In genomic region chr12:47835831-47836155, GRCh38 we compare ENCODE assay signal across 14 cellular contexts. TPM values are rescaled to one million over a fixed set of nuclear protein-coding genes. Genes with fewer than 3 reads are reported as not detected.
DNase-seq lines count a peak whose midpoint lies in the region; ATAC-seq and TF ChIP-seq lines count a peak whose summit lies in the region.
"Had no signal": no experiment of that assay in that cellular context is flagged by ENCODE, and none has a peak within 500 bp of the region (broad histone marks: within the 10 kb centered on the region; RNA-seq: fewer than 3 reads in every experiment).

No MANE protein-coding gene starts in this region.

- peaks cover 9% of the 10 kb centered on the region for H3K4me1 ChIP-seq in RWPE2 (ENCODE audit: insufficient read depth, poor library complexity, severe bottlenecking)
- no peaks in the 10 kb centered on the region for H3K4me1 ChIP-seq in GM23248 (ENCODE audit: insufficient read depth)

- CTCF ChIA-PET in activated CD8-positive, alpha-beta memory T cell treated with anti-CD3 and anti-CD28 coated beads, Interleukin-2, amount 10 ng/mL, durations not matched to agents 7 days and 5 days (lab: Charles Lee), result interaction anchor here (0.6 to 21.9 kb wide), 12 partner anchors 11 to 702 kb away, joined by 3 to 775 read pairs (median 46); partner anchors contain the start of genes HDAC7, RPAP3 and SLC48A1

- no peak overlapping the region for H3K4me3 Mint-ChIP-seq in activated CD8-positive, alpha-beta memory T cell treated with anti-CD3 and anti-CD28 coated beads, Interleukin-2, amount 10 ng/mL, durations not matched to agents 7 days and 5 days
- peak overlapping the region in 3 of 5 donors; percentile 3 to 15 (median 4) for H3K4me3 Mint-ChIP-seq in immature natural killer cell
- H3K4me3 Mint-ChIP-seq in stimulated activated naive B cell treated with anti-CD40 and anti-IgM and Interleukin-4, amounts not matched to agents 10 μg/mL and 1 μg/mL and 100 μg/mL, for 72 hours, result no peak overlapping the region
- H3K4me3 Mint-ChIP-seq: dendritic cell treated with granulocyte-macrophage colony-stimulating factor and Interleukin-4, amounts not matched to agents 40 ng/mL and 50 ng/mL, for 4 days had no signal

- peak overlapping the region; percentile 43 for H3K27ac ChIP-seq in RWPE2 (ENCODE audit: poor library complexity, severe bottlenecking)
- no peak overlapping the region for H3K27ac ChIP-seq in GM23248

- TF ChIP-seq CTCF in RWPE2 (IDR thresholded peaks at IDR 0.05; ENCODE audit: poor library complexity, severe bottlenecking), result no peak

- peaks cover 14% of the 10 kb centered on the region; the same call in 1 of the 2 replicates for H3F3A ChIP-seq in GM23248 (ENCODE audit: insufficient read depth)

- H3K4me2 ChIP-seq in GM23248 (ENCODE audit: unreplicated experiment), result no peak overlapping the region

- H3K36me3 Mint-ChIP-seq in activated CD8-positive, alpha-beta memory T cell treated with anti-CD3 and anti-CD28 coated beads, Interleukin-2, amount 10 ng/mL, durations not matched to agents 7 days and 5 days, result no peaks in the 10 kb centered on the region
- no peaks in the 10 kb centered on the region for H3K36me3 Mint-ChIP-seq in immature natural killer cell
- no peaks in the 10 kb centered on the region for H3K36me3 Mint-ChIP-seq in stimulated activated naive B cell treated with anti-CD40 and anti-IgM and Interleukin-4, amounts not matched to agents 10 μg/mL and 1 μg/mL and 100 μg/mL, for 72 hours

- H3K36me3 ChIP-seq in RWPE2 (ENCODE audit: low read depth) (no peaks in the 10 kb centered on the region), GM23248 (ENCODE audit: low read depth) (no peaks in the 10 kb centered on the region)

- peaks cover 2% of the 10 kb centered on the region for H3K27me3 Mint-ChIP-seq in activated CD8-positive, alpha-beta memory T cell treated with anti-CD3 and anti-CD28 coated beads, Interleukin-2, amount 10 ng/mL, durations not matched to agents 7 days and 5 days
- peaks cover 1 to 2% (median 2%) of the 10 kb centered on the region in 3 donors for H3K27me3 Mint-ChIP-seq in immature natural killer cell (ENCODE audit: low read depth in 3 of 3)
- H3K27me3 Mint-ChIP-seq in stimulated activated naive B cell treated with anti-CD40 and anti-IgM and Interleukin-4, amounts not matched to agents 10 μg/mL and 1 μg/mL and 100 μg/mL, for 72 hours, result no peaks in the 10 kb centered on the region
- H3K27me3 Mint-ChIP-seq: progenitor cell of endocrine pancreas had no signal

- H3K27ac Mint-ChIP-seq in activated CD8-positive, alpha-beta memory T cell treated with anti-CD3 and anti-CD28 coated beads, Interleukin-2, amount 10 ng/mL, durations not matched to agents 7 days and 5 days, result peak overlapping the region; percentile 26
- peak overlapping the region in 1 of 6 donors; percentile 15 for H3K27ac Mint-ChIP-seq in immature natural killer cell
- peak overlapping the region; percentile 74 for H3K27ac Mint-ChIP-seq in stimulated activated naive B cell treated with anti-CD40 and anti-IgM and Interleukin-4, amounts not matched to agents 10 μg/mL and 1 μg/mL and 100 μg/mL, for 72 hours
- H3K27ac Mint-ChIP-seq: progenitor cell of endocrine pancreas had no signal

- H3K4me3 ChIP-seq in RWPE2 (ENCODE audit: severe bottlenecking), result no peak overlapping the region
- no peak overlapping the region for H3K4me3 ChIP-seq in GM23248

- no peak for ATAC-seq in activated CD8-positive, alpha-beta memory T cell treated with anti-CD3 and anti-CD28 coated beads, Interleukin-2, amount 10 ng/mL, durations not matched to agents 7 days and 5 days
- ATAC-seq in RWPE2 (ENCODE audit: low read depth) (peak; percentile 72), left lobe of liver (no peak)
- no peak for ATAC-seq in stimulated activated naive B cell treated with anti-CD40 and anti-IgM and Interleukin-4, amounts not matched to agents 10 μg/mL and 1 μg/mL and 100 μg/mL, for 72 hours (replicated peaks)

- DNase-seq in activated CD8-positive, alpha-beta memory T cell treated with anti-CD3 and anti-CD28 coated beads, Interleukin-2, amount 10 ng/mL, durations not matched to agents 7 days and 5 days, result no peak
- DNase-seq in activated CD8-positive, alpha-beta memory T cell treated with anti-CD3 and anti-CD28 coated beads, Interleukin-2, amount 50 U/mL, for 4 hours, result no peak
- DNase-seq in RWPE2 (ENCODE audit: low spot score) (no peak), immature natural killer cell (no peak), left lobe of liver (ENCODE audit: low spot score) (no peak), Kasumi-1 (lab: John Stamatoyannopoulos, UW) (no peak), GM23248 (no peak)
- DNase-seq in stimulated activated naive B cell treated with anti-CD40 and anti-IgM and Interleukin-4, amounts not matched to agents 10 μg/mL and 1 μg/mL and 100 μg/mL, for 72 hours, result no peak
- DNase-seq: kidney; NCI-H510A; Right ventricle myocardium superior; stimulated activated CD4-positive, alpha-beta T cell treated with anti-CD3 and anti-CD28 coated beads, Interleukin-4, amount 100 ng/mL, for 4 hours had no signal

- H4K20me1 ChIP-seq in GM23248 (ENCODE audit: insufficient read depth), result no peaks in the 10 kb centered on the region

- no peak overlapping the region for H3K9ac ChIP-seq in GM23248

- in situ Hi-C loops in GM23248 (cut with MboI), result loop anchor here (5.0 to 10.0 kb wide), 2 partner anchors 51 to 123 kb away; no protein-coding TSS in a partner anchor

- no peaks in the 10 kb centered on the region for H3K9me3 Mint-ChIP-seq in activated CD8-positive, alpha-beta memory T cell treated with anti-CD3 and anti-CD28 coated beads, Interleukin-2, amount 10 ng/mL, durations not matched to agents 7 days and 5 days (ENCODE audit: low read depth)
- H3K9me3 Mint-ChIP-seq in immature natural killer cell, result no peaks in the 10 kb centered on the region
- no peaks in the 10 kb centered on the region for H3K9me3 Mint-ChIP-seq in stimulated activated naive B cell treated with anti-CD40 and anti-IgM and Interleukin-4, amounts not matched to agents 10 μg/mL and 1 μg/mL and 100 μg/mL, for 72 hours
- H3K9me3 Mint-ChIP-seq: dendritic cell treated with granulocyte-macrophage colony-stimulating factor and Interleukin-4, amounts not matched to agents 40 ng/mL and 50 ng/mL, for 4 days had no signal

- 93 to 97% methylated on average over 3 of the region's 3 CpGs for WGBS in GM23248 (ENCODE audit: low coverage in 1 of 2, low lambda C conversion rate in 2 of 2, missing lambda C conversion rate in 2 of 2), 2 experiments

- H3K79me2 ChIP-seq in GM23248 (ENCODE audit: insufficient read depth), result no peaks in the 10 kb centered on the region

- H3K9me3 ChIP-seq in RWPE2 (ENCODE audit: severe bottlenecking), result no peaks in the 10 kb centered on the region
- H3K9me3 ChIP-seq in GM23248 (ENCODE audit: low read depth), result no peaks in the 10 kb centered on the region

- no peaks in the 10 kb centered on the region for H3K9me2 ChIP-seq in GM23248 (ENCODE audit: insufficient read depth)

- H3K4me1 Mint-ChIP-seq in activated CD8-positive, alpha-beta memory T cell treated with anti-CD3 and anti-CD28 coated beads, Interleukin-2, amount 10 ng/mL, durations not matched to agents 7 days and 5 days, result peaks cover 71% of the 10 kb centered on the region
- H3K4me1 Mint-ChIP-seq in immature natural killer cell, result peaks cover 49 to 58% of the 10 kb centered on the region in 2 donors
- H3K4me1 Mint-ChIP-seq in stimulated activated naive B cell treated with anti-CD40 and anti-IgM and Interleukin-4, amounts not matched to agents 10 μg/mL and 1 μg/mL and 100 μg/mL, for 72 hours, result peaks cover 48 to 69% of the 10 kb centered on the region in 2 donors

- H2AFZ ChIP-seq in GM23248, result no peak overlapping the region

- H3K27me3 ChIP-seq in RWPE2 (ENCODE audit: insufficient read depth, poor library complexity, severe bottlenecking) (no peaks in the 10 kb centered on the region), GM23248 (replicated peaks; ENCODE audit: insufficient read depth) (no peaks in the 10 kb centered on the region)

RNA-seq across cellular contexts. Expression of gene HDAC7, which starts 16.1 kb away (rescaled TPM):
- total RNA-seq in activated CD8-positive, alpha-beta memory T cell treated with anti-CD3 and anti-CD28 coated beads, Interleukin-2, amount 10 ng/mL, durations not matched to agents 7 days and 5 days, result 100 to 1,000 TPM; 226 to 284 TPM
- polyA plus RNA-seq in immature natural killer cell, result 10 to 100 TPM in 2 of 3 donors, 1 to 10 TPM in 1; 5.9 to 29.1 (median 11.5) TPM
- total RNA-seq in left lobe of liver, result 8.1 TPM
- 62.9 and 72.3 TPM in 2 replicates for total RNA-seq in GM23248 (2014; rRNA removed; shearing (Covaris generic))
- polyA plus RNA-seq in GM23248 (2016; fragmentation: Nextera tagmentation; extraction: Ambion mirVana), result 45.3 and 46.2 TPM in 2 replicates

Comparison
In these comparisons a context has a peak if more than half of its experiments do, and no peak if none do; other contexts are left out.
1. H3K4me3 Mint-ChIP-seq: peak in immature natural killer cell (3 of 5); none in activated CD8-positive, alpha-beta memory T cell treated with anti-CD3 and anti-CD28 coated beads, Interleukin-2, amount 10 ng/mL, durations not matched to agents 7 days and 5 days (single experiment) and stimulated activated naive B cell treated with anti-CD40 and anti-IgM and Interleukin-4, amounts not matched to agents 10 μg/mL and 1 μg/mL and 100 μg/mL, for 72 hours (0 of 2).